22 cellular contexts compared by ENCODE assay signal in the genomic region with DNA sequence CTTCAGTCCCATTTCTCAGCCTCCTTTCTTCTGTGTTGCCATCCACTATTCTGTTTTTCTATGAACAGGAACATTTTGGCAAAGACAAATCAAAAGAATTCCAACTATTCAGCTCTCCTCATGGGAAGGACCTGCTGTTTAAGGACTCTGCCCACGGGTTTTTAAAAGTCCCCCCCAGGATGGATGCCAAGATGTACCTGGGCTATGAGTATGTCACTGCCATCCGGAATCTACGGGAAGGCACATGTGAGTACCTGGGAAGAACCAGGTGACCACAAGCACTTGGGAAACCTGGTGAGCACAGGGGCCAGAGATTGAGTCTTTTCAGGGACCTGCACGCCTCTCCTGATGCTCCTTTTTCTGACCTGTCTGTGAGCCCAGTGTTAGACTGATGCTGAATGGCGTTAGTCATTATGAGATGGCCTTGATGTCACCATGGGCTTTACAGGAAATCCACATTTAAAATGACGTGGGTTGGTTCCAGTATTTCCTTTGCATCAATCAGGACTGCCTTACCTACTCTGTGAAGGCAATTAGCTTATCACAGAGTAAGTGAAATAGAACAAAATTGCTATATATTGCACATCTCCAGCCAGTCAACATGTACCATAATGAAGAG. TPM values are rescaled to one million over a fixed set of nuclear protein-coding genes. Genes with fewer than 3 reads are reported as not detected.
"Had no signal": no experiment of that assay in that cellular context is flagged by ENCODE, and none has a peak within 500 bp of the region (broad histone marks: within the 10 kb centered on the region; RNA-seq: fewer than 3 reads in every experiment).

No MANE protein-coding gene starts in this region.

- DNase-seq: activated CD4-positive, alpha-beta memory T cell treated with anti-CD3 and anti-CD28 coated beads for 36 hours; activated CD4-positive, alpha-beta T cell treated with anti-CD3 and anti-CD28 coated beads, Interleukin-2, amount 10 ng/mL, durations not matched to agents 7 days and 5 days; activated CD4-positive, CD25-positive, alpha-beta regulatory T cell treated with anti-CD3 and anti-CD28 coated beads, Interleukin-2, amount 50 U/mL, for 72 hours; activated CD8-positive, alpha-beta memory T cell treated with anti-CD3 and anti-CD28 coated beads for 24 hours; activated effector memory CD4-positive, alpha-beta T cell treated with anti-CD3 and anti-CD28 coated beads, Interleukin-2, amount 50 U/mL, for 16 hours; activated naive CD4-positive, alpha-beta T cell treated with anti-CD3 and anti-CD28 coated beads for 36 hours; activated naive CD8-positive, alpha-beta T cell treated with anti-CD3 and anti-CD28 coated beads for 36 hours; cerebellar nuclear complex; MM.1S; NCI-H1105; NCI-H1436 treated with DMSO at 0.1 percent for 48 hours; NCI-H187; NCI-H2081; NCI-H510A treated with DMSO at 0.1 percent for 48 hours; NCI-H69; Peyer's patch; SHP77; SW 1271 had no signal

- H3K4me1 ChIP-seq: Peyer's patch, SJSA1 had no signal

- H3K27ac Mint-ChIP-seq: activated CD4-positive, alpha-beta memory T cell treated with anti-CD3 and anti-CD28 coated beads for 36 hours; activated CD4-positive, alpha-beta T cell treated with anti-CD3 and anti-CD28 coated beads, Interleukin-2, amount 10 ng/mL, durations not matched to agents 7 days and 5 days; activated naive CD4-positive, alpha-beta T cell treated with anti-CD3 and anti-CD28 coated beads for 36 hours; activated naive CD8-positive, alpha-beta T cell treated with anti-CD3 and anti-CD28 coated beads for 36 hours; activated T-helper 1 cell treated with anti-CD3 and anti-CD28 coated beads, Interleukin-12 subunit alpha, Interleukin-12 subunit beta, Interleukin-2, Interleukin-4 antibody, amounts not matched to agents 30 ng/mL and 10 ng/mL and 1 ng/mL, durations not matched to agents 14 hours and 24 hours and 36 hours; T-helper 1 cell treated with Interleukin-12 subunit alpha and Interleukin-12 subunit beta and Interleukin-4 antibody, amounts not matched to agents 30 μg/mL and 1 μg/mL, for 36 hours had no signal

- H3K9me3 ChIP-seq: Peyer's patch, SJSA1 had no signal

- H3K27me3 ChIP-seq: Peyer's patch, SJSA1 had no signal

- H3K9me3 Mint-ChIP-seq: activated CD4-positive, alpha-beta memory T cell treated with anti-CD3 and anti-CD28 coated beads for 36 hours; activated CD4-positive, alpha-beta T cell treated with anti-CD3 and anti-CD28 coated beads, Interleukin-2, amount 10 ng/mL, durations not matched to agents 7 days and 5 days; activated naive CD4-positive, alpha-beta T cell treated with anti-CD3 and anti-CD28 coated beads for 36 hours; activated naive CD8-positive, alpha-beta T cell treated with anti-CD3 and anti-CD28 coated beads for 36 hours; activated T-helper 1 cell treated with anti-CD3 and anti-CD28 coated beads, Interleukin-12 subunit alpha, Interleukin-12 subunit beta, Interleukin-2, Interleukin-4 antibody, amounts not matched to agents 30 ng/mL and 10 ng/mL and 1 ng/mL, durations not matched to agents 14 hours and 24 hours and 36 hours; T-helper 1 cell treated with Interleukin-12 subunit alpha and Interleukin-12 subunit beta and Interleukin-4 antibody, amounts not matched to agents 30 μg/mL and 1 μg/mL, for 36 hours had no signal

- H3K36me3 ChIP-seq: Peyer's patch, SJSA1 had no signal

- H3K4me1 Mint-ChIP-seq: activated CD4-positive, alpha-beta T cell treated with anti-CD3 and anti-CD28 coated beads, Interleukin-2, amount 10 ng/mL, durations not matched to agents 7 days and 5 days; activated naive CD8-positive, alpha-beta T cell treated with anti-CD3 and anti-CD28 coated beads for 36 hours had no signal

- H3K36me3 Mint-ChIP-seq: activated CD4-positive, alpha-beta memory T cell treated with anti-CD3 and anti-CD28 coated beads for 36 hours; activated naive CD8-positive, alpha-beta T cell treated with anti-CD3 and anti-CD28 coated beads for 36 hours had no signal

- H3K4me3 ChIP-seq: Peyer's patch, SJSA1 had no signal

- H3K27ac ChIP-seq: Peyer's patch, SJSA1 had no signal

- ATAC-seq: SK-N-SH treated with all-trans-retinoic acid at 6 μM for 48 hours had no signal

- H3K4me3 Mint-ChIP-seq: activated CD4-positive, alpha-beta memory T cell treated with anti-CD3 and anti-CD28 coated beads for 36 hours; activated CD4-positive, alpha-beta T cell treated with anti-CD3 and anti-CD28 coated beads, Interleukin-2, amount 10 ng/mL, durations not matched to agents 7 days and 5 days; activated naive CD4-positive, alpha-beta T cell treated with anti-CD3 and anti-CD28 coated beads for 36 hours; activated naive CD8-positive, alpha-beta T cell treated with anti-CD3 and anti-CD28 coated beads for 36 hours; activated T-helper 1 cell treated with anti-CD3 and anti-CD28 coated beads, Interleukin-12 subunit alpha, Interleukin-12 subunit beta, Interleukin-2, Interleukin-4 antibody, amounts not matched to agents 30 ng/mL and 10 ng/mL and 1 ng/mL, durations not matched to agents 14 hours and 24 hours and 36 hours; T-helper 1 cell treated with Interleukin-12 subunit alpha and Interleukin-12 subunit beta and Interleukin-4 antibody, amounts not matched to agents 30 μg/mL and 1 μg/mL, for 36 hours had no signal

RNA-seq across cellular contexts. Expression of a gene that starts 11.6 kb away (rescaled TPM):
- total RNA-seq: activated T-helper 1 cell treated with anti-CD3 and anti-CD28 coated beads, Interleukin-12 subunit alpha, Interleukin-12 subunit beta, Interleukin-2, Interleukin-4 antibody, amounts not matched to agents 30 ng/mL and 10 ng/mL and 1 ng/mL, durations not matched to agents 14 hours and 24 hours and 36 hours; SJSA1 had no signal
